28 cellular contexts compared by ENCODE assay signal in the genomic region with DNA sequence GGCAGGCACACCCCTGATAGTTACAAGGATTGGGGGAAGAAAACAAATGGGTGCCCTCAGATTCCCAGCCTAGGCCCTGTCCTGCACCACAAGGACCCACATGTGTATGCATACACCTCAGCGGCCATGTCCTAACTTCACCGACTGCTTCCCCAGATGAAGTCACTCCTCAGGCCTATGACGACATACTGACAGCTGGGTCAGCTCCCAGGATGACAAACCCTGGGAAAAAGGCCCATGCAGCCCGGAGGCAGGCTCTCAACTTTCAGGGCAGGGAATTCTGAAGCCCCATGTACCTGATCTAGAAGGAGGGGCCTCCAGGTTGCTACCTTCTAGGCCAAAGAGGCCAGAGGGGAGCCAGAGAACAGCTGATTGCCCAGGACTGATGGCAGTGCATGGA.
"Had no signal": no experiment of that assay in that cellular context is flagged by ENCODE, and none has a peak within 500 bp of the region (broad histone marks: within the 10 kb centered on the region; RNA-seq: fewer than 3 reads in every experiment).

No MANE protein-coding gene starts in this region.

- H3K4me1 ChIP-seq: foreskin keratinocyte, prostate gland had no signal

- H3K27me3 ChIP-seq: adrenal gland, body of pancreas, cardiac muscle cell, dorsolateral prefrontal cortex, foreskin keratinocyte, neutrophil, ovary, sigmoid colon, upper lobe of left lung had no signal

- H3K4me3 ChIP-seq: adrenal gland, body of pancreas, cardiac muscle cell, coronary artery, dorsolateral prefrontal cortex, ovary, prostate gland, sigmoid colon, upper lobe of left lung had no signal

- H3K9me3 ChIP-seq: adrenal gland, body of pancreas, neutrophil, ovary, prostate gland, sigmoid colon, upper lobe of left lung had no signal

- H3K27ac ChIP-seq: adrenal gland, body of pancreas, cardiac muscle cell, coronary artery, dorsolateral prefrontal cortex, foreskin keratinocyte, neutrophil, ovary, prostate gland, sigmoid colon, upper lobe of left lung had no signal

- ATAC-seq: activated CD8-positive, alpha-beta memory T cell treated with anti-CD3 and anti-CD28 coated beads, Interleukin-2, amount 10 ng/mL, durations not matched to agents 7 days and 5 days; activated CD8-positive, alpha-beta T cell treated with anti-CD3 and anti-CD28 coated beads, Interleukin-2, amount 10 ng/mL, durations not matched to agents 7 days and 5 days; activated T-cell treated with anti-CD3 and anti-CD28 coated beads, Interleukin-2, amount 50 U/mL, for 72 hours; body of pancreas; effector memory CD8-positive, alpha-beta T cell; foreskin keratinocyte; left ventricle myocardium superior; stimulated activated effector memory CD8-positive, alpha-beta T cell treated with anti-CD3 and anti-CD28 coated beads, Interleukin-12 subunit alpha, Interleukin-12 subunit beta, amount 100 ng/mL, for 72 hours; stimulated activated naive CD8-positive, alpha-beta T cell treated with anti-CD3 and anti-CD28 coated beads, Interleukin-15, amount 100 ng/mL, for 72 hours had no signal

- H3K36me3 ChIP-seq: adrenal gland, cardiac muscle cell, neutrophil, ovary, prostate gland, sigmoid colon, upper lobe of left lung had no signal

- DNase-seq: activated B cell treated with CpG ODN at 0.5 μM for 24 hours; activated CD4-positive, alpha-beta T cell treated with anti-CD3 and anti-CD28 coated beads, Interleukin-2, amount 50 U/mL, for 1 hour; activated CD8-positive, alpha-beta memory T cell treated with anti-CD3 and anti-CD28 coated beads, Interleukin-2, amount 10 ng/mL, durations not matched to agents 7 days and 5 days; activated CD8-positive, alpha-beta T cell treated with anti-CD3 and anti-CD28 coated beads, Interleukin-2, amount 10 ng/mL, durations not matched to agents 7 days and 5 days; activated naive CD4-positive, alpha-beta T cell treated with Interleukin-2 at 50 U/mL for 16 hours; activated T-cell treated with anti-CD3 and anti-CD28 coated beads, Interleukin-2, amount 50 U/mL, for 72 hours; adrenal gland; aorta; dorsolateral prefrontal cortex; effector memory CD8-positive, alpha-beta T cell; foreskin keratinocyte; left ventricle myocardium superior; ovary; retina; sigmoid colon; small intestine; stimulated activated CD4-positive, alpha-beta T cell treated with anti-CD3 and anti-CD28 coated beads, Interleukin-4, amount 100 ng/mL, for 24 hours; stimulated activated naive CD8-positive, alpha-beta T cell treated with anti-CD3 and anti-CD28 coated beads, Interleukin-15, amount 100 ng/mL, for 72 hours; substantia nigra; T-helper 2 cell; upper lobe of left lung had no signal

- FAIRE-seq: islet of Langerhans, small intestine had no signal
